1 cellular context compared by ENCODE assay signal in genomic region chr6:147103007-147103406, GRCh38.
TF ChIP-seq lines count a peak whose summit lies in the region.

No MANE protein-coding gene starts in this region.

TF ChIP-seq in K562, 482 proteins besides CTCF, POLR2A, EP300 and RAD21 (continued from another document):
- TF ChIP-seq ARID2 (IDR thresholded peaks at IDR 0.05) (no peak), SIN3A (IDR thresholded peaks at IDR 0.05; ENCODE audit: borderline replicate concordance in 2 of 2, control insufficient read depth in 1 of 2, low read depth in 2 of 2, low read length in 2 of 2) (no peak), ZNF165 (CRISPR knock-in tag; IDR thresholded peaks at IDR 0.05; ENCODE audit: borderline replicate concordance) (no peak), CEBPG (CRISPR knock-in tag; IDR thresholded peaks at IDR 0.05) (0 out of 2 replicates have a peak, but pooled peaks have one; percentile 26), CEBPG (tag; conservative IDR thresholded peaks at IDR 0.05 in 1 of 2, IDR thresholded peaks at IDR 0.05 in 1 of 2) (peak; percentile 77 to 87), IRF9 (tag; IDR thresholded peaks at IDR 0.05) (0 out of 2 replicates have a peak, but pooled peaks have one; percentile 19)
- TF ChIP-seq, protein P1, sequence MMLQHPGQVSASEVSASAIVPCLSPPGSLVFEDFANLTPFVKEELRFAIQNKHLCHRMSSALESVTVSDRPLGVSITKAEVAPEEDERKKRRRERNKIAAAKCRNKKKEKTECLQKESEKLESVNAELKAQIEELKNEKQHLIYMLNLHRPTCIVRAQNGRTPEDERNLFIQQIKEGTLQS (IDR thresholded peaks at IDR 0.05): peak; percentile 92
- TF ChIP-seq, protein P1 (CRISPR knock-in tag; conservative IDR thresholded peaks at IDR 0.05): no peak
- TF ChIP-seq, protein P2, sequence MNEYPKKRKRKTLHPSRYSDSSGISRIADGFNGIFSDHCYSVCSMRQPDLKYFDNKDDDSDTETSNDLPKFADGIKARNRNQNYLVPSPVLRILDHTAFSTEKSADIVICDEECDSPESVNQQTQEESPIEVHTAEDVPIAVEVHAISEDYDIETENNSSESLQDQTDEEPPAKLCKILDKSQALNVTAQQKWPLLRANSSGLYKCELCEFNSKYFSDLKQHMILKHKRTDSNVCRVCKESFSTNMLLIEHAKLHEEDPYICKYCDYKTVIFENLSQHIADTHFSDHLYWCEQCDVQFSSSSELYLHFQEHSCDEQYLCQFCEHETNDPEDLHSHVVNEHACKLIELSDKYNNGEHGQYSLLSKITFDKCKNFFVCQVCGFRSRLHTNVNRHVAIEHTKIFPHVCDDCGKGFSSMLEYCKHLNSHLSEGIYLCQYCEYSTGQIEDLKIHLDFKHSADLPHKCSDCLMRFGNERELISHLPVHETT (CRISPR knock-in tag; conservative IDR thresholded peaks at IDR 0.05 in 1 of 2, IDR thresholded peaks at IDR 0.05 in 1 of 2): no peak
